21 cellular contexts compared by ENCODE assay signal in genomic region chr5:9396285-9396770, GRCh38.
DNase-seq lines count a peak whose midpoint lies in the region; ATAC-seq and TF ChIP-seq lines count a peak whose summit lies in the region.
"Had no signal": no experiment of that assay in that cellular context is flagged by ENCODE, and none has a peak within 500 bp of the region (broad histone marks: within the 10 kb centered on the region; RNA-seq: fewer than 3 reads in every experiment).

No MANE protein-coding gene starts in this region.

- peak overlapping the region; percentile 33 to 50 for H3K18ac ChIP-seq in mesenchymal stem cell (ENCODE audit: low read depth in 1 of 2, low read length in 2 of 2)

- no peak overlapping the region for H2AFZ ChIP-seq in mesenchymal stem cell (ENCODE audit: low read depth, low read length)
- no peak overlapping the region for H2AFZ ChIP-seq in smooth muscle cell (ENCODE audit: low read depth)

- H3K4me3 Mint-ChIP-seq in WTC11, result no peak overlapping the region
- H3K4me3 Mint-ChIP-seq: CD4-positive, CD25-positive, alpha-beta regulatory T cell; CD8-positive, alpha-beta memory T cell; H9 had no signal

- WGBS in mesenchymal stem cell, result 63% methylated on average over 2 of the region's 2 CpGs
- 61% methylated on average over 2 of the region's 2 CpGs for WGBS in smooth muscle cell (ENCODE audit: low lambda C conversion rate)

- peaks cover 13% of the 10 kb centered on the region for H3K4me1 Mint-ChIP-seq in WTC11
- H3K4me1 Mint-ChIP-seq: CD4-positive, CD25-positive, alpha-beta regulatory T cell; CD8-positive, alpha-beta memory T cell had no signal

- H3K27ac ChIP-seq in mesenchymal stem cell (ENCODE audit: low read length, poor library complexity, severe bottlenecking), result no peak overlapping the region
- H3K27ac ChIP-seq in smooth muscle cell (ENCODE audit: low read depth), result peak overlapping the region; percentile 62
- H3K27ac ChIP-seq in upper lobe of right lung, result no peak overlapping the region

- H3K79me2 ChIP-seq in smooth muscle cell (ENCODE audit: low read depth), result peaks cover 7% of the 10 kb centered on the region

- DNase-seq in H7 (peak; percentile 11), WTC11 (ENCODE audit: low spot score) (no peak), mesenchymal stem cell (no peak), smooth muscle cell (lab: John Stamatoyannopoulos, UW; ENCODE audit: unreplicated experiment) (no peak), ACHN (no peak), activated T-cell treated with anti-CD3 and anti-CD28 coated beads for 4 hours (no peak), upper lobe of right lung (no peak), NCI-H1092 treated with DMSO at 0.1 percent for 48 hours (lab: John Stamatoyannopoulos, UW) (no peak)
- DNase-seq: BE2C; C1 segment of cervical spinal cord; CD4-positive, CD25-positive, alpha-beta regulatory T cell; CD8-positive, alpha-beta memory T cell; COR-L47; DMS 273 treated with DMSO at 0.1 percent for 48 hours; DMS53; DND-41; EL; GOT3; H9 had no signal

- H3K9me3 ChIP-seq in mesenchymal stem cell (ENCODE audit: control insufficient read depth, low read length) (no peaks in the 10 kb centered on the region), smooth muscle cell (replicated peaks; ENCODE audit: low read depth) (no peaks in the 10 kb centered on the region), upper lobe of right lung (no peaks in the 10 kb centered on the region)
- H3K9me3 ChIP-seq: BE2C had no signal

- no peak overlapping the region for H2BK15ac ChIP-seq in mesenchymal stem cell (ENCODE audit: low read depth, poor library complexity, severe bottlenecking)

- no peak overlapping the region for H2BK5ac ChIP-seq in mesenchymal stem cell (ENCODE audit: low read depth, low read length, poor library complexity, severe bottlenecking)

- no peak overlapping the region for H2BK120ac ChIP-seq in mesenchymal stem cell (ENCODE audit: low read depth, low read length)

- peaks cover 1% of the 10 kb centered on the region for H3K4me1 ChIP-seq in mesenchymal stem cell (ENCODE audit: control insufficient read depth, insufficient read depth, low read depth, low read length)
- no peaks in the 10 kb centered on the region for H3K4me1 ChIP-seq in smooth muscle cell (ENCODE audit: low read depth)
- no peaks in the 10 kb centered on the region for H3K4me1 ChIP-seq in upper lobe of right lung
- H3K4me1 ChIP-seq: BE2C had no signal

- in situ Hi-C loops in ACHN (cut with HindIII; ENCODE audit: low pct_ligation_motif_present, low pct_unique_long_range_greater_than_20kb, low sequenced_read_pairs), result no loop called here

- no peak overlapping the region for H2AK5ac ChIP-seq in mesenchymal stem cell (ENCODE audit: low read length, severe bottlenecking)

- H4K20me1 ChIP-seq in smooth muscle cell (ENCODE audit: low read depth), result no peaks in the 10 kb centered on the region

- peaks cover 6% of the 10 kb centered on the region for H3K9me3 Mint-ChIP-seq in WTC11

- peaks cover 31% of the 10 kb centered on the region for H3K79me1 ChIP-seq in mesenchymal stem cell (replicated peaks; ENCODE audit: low read length, poor library complexity, severe bottlenecking)

- TF ChIP-seq CTCF in WTC11 (IDR thresholded peaks at IDR 0.05) (no peak), smooth muscle cell (IDR thresholded peaks at IDR 0.05; ENCODE audit: borderline replicate concordance, insufficient read depth, poor library complexity, severe bottlenecking) (no peak), upper lobe of right lung (IDR thresholded peaks at IDR 0.05) (no peak)

- no peak overlapping the region for H3K14ac ChIP-seq in mesenchymal stem cell (ENCODE audit: low read length in 2 of 2)

- 0 out of 2 replicates have a peak, but pooled peaks cover 5% of the 10 kb centered on the region for H3K36me3 Mint-ChIP-seq in WTC11
- H3K36me3 Mint-ChIP-seq: CD4-positive, CD25-positive, alpha-beta regulatory T cell; CD8-positive, alpha-beta memory T cell had no signal

- ATAC-seq in WTC11 (peak; percentile 53), upper lobe of right lung (no peak)
- ATAC-seq: GM12878, HepG2 had no signal

- intact Hi-C loops in upper lobe of right lung (cut with DNase I), result no loop called here

- POLR2A ChIA-PET in WTC11 (lab: Charles Lee), result no interaction called here

- no peak overlapping the region for H4K91ac ChIP-seq in mesenchymal stem cell (ENCODE audit: low read length)

- no peak overlapping the region for H3K4me2 ChIP-seq in mesenchymal stem cell (ENCODE audit: low read length, poor library complexity, severe bottlenecking)
- H3K4me2 ChIP-seq in smooth muscle cell, result peak overlapping the region; percentile 56

- H3K23ac ChIP-seq in mesenchymal stem cell (ENCODE audit: low read length in 2 of 2), result no peak overlapping the region

- H3K9ac ChIP-seq in mesenchymal stem cell (ENCODE audit: low read length) (no peak overlapping the region), smooth muscle cell (ENCODE audit: low read depth) (no peak overlapping the region)

- CTCF ChIA-PET in WTC11 (lab: Charles Lee), result no interaction called here

- H3K4ac ChIP-seq in mesenchymal stem cell (ENCODE audit: low read depth in 1 of 2, low read length in 2 of 2), result peak overlapping the region in 1 of 2 experiments; percentile 24

- H2BK12ac ChIP-seq in mesenchymal stem cell (ENCODE audit: low read length in 2 of 2), result peak overlapping the region in 1 of 2 experiments; percentile 49

- H3K27me3 Mint-ChIP-seq in WTC11 (ENCODE audit: low read depth), result no peaks in the 10 kb centered on the region
- H3K27me3 Mint-ChIP-seq: CD4-positive, CD25-positive, alpha-beta regulatory T cell; CD8-positive, alpha-beta memory T cell had no signal

- H3K27ac Mint-ChIP-seq in WTC11, result no peak overlapping the region
- H3K27ac Mint-ChIP-seq: CD4-positive, CD25-positive, alpha-beta regulatory T cell; CD8-positive, alpha-beta memory T cell; H9 had no signal

- peak overlapping the region; percentile 55 for H4K8ac ChIP-seq in mesenchymal stem cell (ENCODE audit: low read length)

- H3K36me3 ChIP-seq in H7 (replicated peaks; ENCODE audit: control insufficient read depth, insufficient read depth, low read length) (no peaks in the 10 kb centered on the region), mesenchymal stem cell (ENCODE audit: control insufficient read depth in 1 of 2, insufficient read depth in 2 of 2, low read depth in 1 of 2, low read length in 2 of 2) (no peaks in the 10 kb centered on the region), smooth muscle cell (ENCODE audit: low read depth) (no peaks in the 10 kb centered on the region), upper lobe of right lung (no peaks in the 10 kb centered on the region)
- H3K36me3 ChIP-seq: BE2C had no signal

- H3K4me3 ChIP-seq in H7 (ENCODE audit: insufficient read depth, low read depth, low read length) (no peak overlapping the region), mesenchymal stem cell (ENCODE audit: insufficient read depth in 1 of 2, low read depth in 1 of 2, low read length in 2 of 2) (no peak overlapping the region), smooth muscle cell (no peak overlapping the region), upper lobe of right lung (no peak overlapping the region)
- H3K4me3 ChIP-seq: GM12878 had no signal

- H3K27me3 ChIP-seq in H7 (ENCODE audit: control insufficient read depth, insufficient read depth, low read length), result no peaks in the 10 kb centered on the region
- no peaks in the 10 kb centered on the region for H3K27me3 ChIP-seq in mesenchymal stem cell (ENCODE audit: control insufficient read depth in 1 of 2, insufficient read depth in 1 of 2, low read length in 2 of 2)
- H3K27me3 ChIP-seq in smooth muscle cell (ENCODE audit: low read depth), result no peaks in the 10 kb centered on the region
- no peaks in the 10 kb centered on the region for H3K27me3 ChIP-seq in upper lobe of right lung
- H3K27me3 ChIP-seq: BE2C had no signal

- H3F3A ChIP-seq in smooth muscle cell (ENCODE audit: low read depth), result no peaks in the 10 kb centered on the region

TF ChIP-seq in WTC11, 78 proteins besides CTCF, POLR2A, EP300 and RAD21:
- no peak for TF ChIP-seq FOXP4 (CRISPR knock-in tag; IDR thresholded peaks at IDR 0.05)
